ENCODE assay signal across 9 cellular contexts in genomic region chr1:15352122-15352957, GRCh38. TPM values are rescaled to one million over a fixed set of nuclear protein-coding genes. Genes with fewer than 3 reads are reported as not detected.
A peak's percentile ranks its signal among the peaks of the same experiment; 100 is the strongest.
DNase-seq lines count a peak whose midpoint lies in the region; ATAC-seq and TF ChIP-seq lines count a peak whose summit lies in the region.
"Had no signal": no experiment of that assay in that cellular context is flagged by ENCODE, and none has a peak within 500 bp of the region (broad histone marks: within the 10 kb centered on the region; RNA-seq: fewer than 3 reads in every experiment).

No MANE protein-coding gene starts in this region.

- H3K27me3 Mint-ChIP-seq in activated T-helper 17 cell treated with anti-CD3 and anti-CD28 coated beads, Interleukin-2, amount 50 U/mL, for 72 hours: peaks cover 4% of the 10 kb centered on the region
- H3K27me3 Mint-ChIP-seq in stimulated activated naive CD8-positive, alpha-beta T cell treated with anti-CD3 and anti-CD28 coated beads, Interleukin-15, amount 100 ng/mL, for 72 hours: peaks cover 54% of the 10 kb centered on the region

- H3K4me1 Mint-ChIP-seq in activated T-helper 17 cell treated with anti-CD3 and anti-CD28 coated beads, Interleukin-2, amount 50 U/mL, for 72 hours: peaks cover 23% of the 10 kb centered on the region
- peaks cover 56% of the 10 kb centered on the region for H3K4me1 Mint-ChIP-seq in stimulated activated naive CD8-positive, alpha-beta T cell treated with anti-CD3 and anti-CD28 coated beads, Interleukin-15, amount 100 ng/mL, for 72 hours
- H3K4me1 Mint-ChIP-seq: memory B cell had no signal

- no peaks in the 10 kb centered on the region for H3K9me3 Mint-ChIP-seq in activated T-helper 17 cell treated with anti-CD3 and anti-CD28 coated beads, Interleukin-2, amount 50 U/mL, for 72 hours
- H3K9me3 Mint-ChIP-seq in stimulated activated naive CD8-positive, alpha-beta T cell treated with anti-CD3 and anti-CD28 coated beads, Interleukin-15, amount 100 ng/mL, for 72 hours: peaks cover 0 to 7% of the 10 kb centered on the region in 2 donors
- H3K9me3 Mint-ChIP-seq: memory B cell had no signal

- H3K4me3 Mint-ChIP-seq in activated T-helper 17 cell treated with anti-CD3 and anti-CD28 coated beads, Interleukin-2, amount 50 U/mL, for 72 hours: peak overlapping the region; percentile 35
- H3K4me3 Mint-ChIP-seq in stimulated activated naive CD8-positive, alpha-beta T cell treated with anti-CD3 and anti-CD28 coated beads, Interleukin-15, amount 100 ng/mL, for 72 hours: peak overlapping the region in 1 of 2 donors; percentile 67
- H3K4me3 Mint-ChIP-seq: memory B cell had no signal

- H3K9me3 ChIP-seq in psoas muscle: no peaks in the 10 kb centered on the region

- intact Hi-C loops in psoas muscle (cut with DNase I): no loop called here

- peak; percentile 95 for DNase-seq in Daoy (ENCODE audit: low read depth)
- peak; percentile 95 for DNase-seq in NCI-H2196 treated with DMSO at 0.1 percent for 48 hours (lab: John Stamatoyannopoulos, UW; ENCODE audit: unreplicated experiment)
- DNase-seq in kidney glomerular epithelial cell (lab: John Stamatoyannopoulos, UW): peak; percentile 82
- DNase-seq in stimulated activated naive CD8-positive, alpha-beta T cell treated with anti-CD3 and anti-CD28 coated beads, Interleukin-15, amount 100 ng/mL, for 72 hours: peak; percentile 32 to 65
- no peak for DNase-seq in inferior parietal cortex (ENCODE audit: extremely low spot score)
- no peak for DNase-seq in psoas muscle

- H3K27ac Mint-ChIP-seq in activated T-helper 17 cell treated with anti-CD3 and anti-CD28 coated beads, Interleukin-2, amount 50 U/mL, for 72 hours: peak overlapping the region; percentile 10
- peak overlapping the region in 1 of 2 donors; percentile 79 for H3K27ac Mint-ChIP-seq in stimulated activated naive CD8-positive, alpha-beta T cell treated with anti-CD3 and anti-CD28 coated beads, Interleukin-15, amount 100 ng/mL, for 72 hours
- H3K27ac Mint-ChIP-seq: memory B cell had no signal

- no peak overlapping the region for H3K4me3 ChIP-seq in psoas muscle

- H3K4me1 ChIP-seq in psoas muscle: no peaks in the 10 kb centered on the region

- TF ChIP-seq CTCF in psoas muscle (IDR thresholded peaks at IDR 0.05): no peak

- WGBS in psoas muscle, 3 donors: 71 to 75% (median 73%) methylated on average over 12 of the region's 12 CpGs

- H3K27ac ChIP-seq in psoas muscle: no peak overlapping the region

- peaks cover 0 to 15% (median 3%) of the 10 kb centered on the region in 3 donors for H3K27me3 ChIP-seq in psoas muscle (ENCODE audit: insufficient read depth in 3 of 3, low read length in 2 of 3)

- no peaks in the 10 kb centered on the region for H3K36me3 Mint-ChIP-seq in activated T-helper 17 cell treated with anti-CD3 and anti-CD28 coated beads, Interleukin-2, amount 50 U/mL, for 72 hours (ENCODE audit: low read depth)
- H3K36me3 Mint-ChIP-seq: memory B cell had no signal

- H3K36me3 ChIP-seq in psoas muscle (ENCODE audit: insufficient read depth in 1 of 2, low read depth in 1 of 2): no peaks in the 10 kb centered on the region

- ATAC-seq in activated T-helper 17 cell treated with anti-CD3 and anti-CD28 coated beads, Interleukin-2, amount 50 U/mL, for 72 hours (replicated peaks): peak; percentile 75
- peak; percentile 95 for ATAC-seq in stimulated activated naive CD8-positive, alpha-beta T cell treated with anti-CD3 and anti-CD28 coated beads, Interleukin-15, amount 100 ng/mL, for 72 hours
- ATAC-seq in HG02973 (IDR thresholded peaks at IDR 0.05; ENCODE audit: unreplicated experiment) (no peak), psoas muscle (no peak)

RNA-seq across cellular contexts. Expression of gene EFHD2, which starts 57.3 kb away (rescaled TPM):
- 73.0 and 88.0 TPM in 2 replicates for total RNA-seq in Daoy (2014; rRNA removed; shearing (Covaris generic))
- total RNA-seq in activated T-helper 17 cell treated with anti-CD3 and anti-CD28 coated beads, Interleukin-2, amount 50 U/mL, for 72 hours: 10 to 100 TPM; 44.6 to 90.4 TPM
- total RNA-seq in psoas muscle: 1 to 10 TPM; 4.8 to 6.9 (median 6.5) TPM
- 1 to 10 TPM; 2.3 to 5.4 (median 4.3) TPM for polyA plus RNA-seq in psoas muscle

Comparison
In these comparisons a context has a peak if more than half of its experiments do, and no peak if none do; other contexts are left out.
1. DNase-seq: peak in Daoy (single experiment), NCI-H2196 treated with DMSO at 0.1 percent for 48 hours (single experiment), kidney glomerular epithelial cell (single experiment) and stimulated activated naive CD8-positive, alpha-beta T cell treated with anti-CD3 and anti-CD28 coated beads, Interleukin-15, amount 100 ng/mL, for 72 hours (2 of 2); none in inferior parietal cortex (single experiment) and psoas muscle (0 of 2).
2. ATAC-seq: peak in activated T-helper 17 cell treated with anti-CD3 and anti-CD28 coated beads, Interleukin-2, amount 50 U/mL, for 72 hours (single experiment) and stimulated activated naive CD8-positive, alpha-beta T cell treated with anti-CD3 and anti-CD28 coated beads, Interleukin-15, amount 100 ng/mL, for 72 hours (single experiment); none in HG02973 (single experiment) and psoas muscle (0 of 4).